In genomic region chr14:95472819-95473251, GRCh38 we compare ENCODE assay signal across 11 cellular contexts. TPM values are rescaled to one million over a fixed set of nuclear protein-coding genes. Genes with fewer than 3 reads are reported as not detected.
DNase-seq lines count a peak whose midpoint lies in the region; ATAC-seq and TF ChIP-seq lines count a peak whose summit lies in the region.
"Had no signal": no experiment of that assay in that cellular context is flagged by ENCODE, and none has a peak within 500 bp of the region (broad histone marks: within the 10 kb centered on the region; RNA-seq: fewer than 3 reads in every experiment).

No MANE protein-coding gene starts in this region.

- H3K27me3 Mint-ChIP-seq in CD4-positive, CD25-positive, alpha-beta regulatory T cell, result no peaks in the 10 kb centered on the region

- H3K27me3 ChIP-seq in CD4-positive, CD25-positive, alpha-beta regulatory T cell (ENCODE audit: control insufficient read depth, insufficient read depth, low read length), result no peaks in the 10 kb centered on the region
- H3K27me3 ChIP-seq in gastroesophageal sphincter, result peaks cover 29% of the 10 kb centered on the region
- no peaks in the 10 kb centered on the region for H3K27me3 ChIP-seq in psoas muscle (ENCODE audit: insufficient read depth in 3 of 3, low read length in 2 of 3)
- H3K27me3 ChIP-seq in SK-N-SH (ENCODE audit: insufficient read depth), result no peaks in the 10 kb centered on the region

- intact Hi-C loops in psoas muscle (cut with DNase I), result no loop called here

- no peak for DNase-seq in CD4-positive, CD25-positive, alpha-beta regulatory T cell
- peak; percentile 53 to 54 for DNase-seq in Kasumi-1 (lab: John Stamatoyannopoulos, UW)
- peak; percentile 52 to 74 for DNase-seq in psoas muscle
- DNase-seq in ureter (ENCODE audit: low spot score), result no peak
- no peak for DNase-seq in SK-N-SH
- DNase-seq: activated CD4-positive, CD25-positive, alpha-beta regulatory T cell treated with anti-CD3 and anti-CD28 coated beads, Interleukin-2, amount 50 U/mL, for 72 hours; activated effector memory CD4-positive, alpha-beta T cell treated with Interleukin-2 at 50 U/mL for 16 hours had no signal

- no peak for ATAC-seq in CD4-positive, CD25-positive, alpha-beta regulatory T cell (ENCODE audit: low read depth in 2 of 2)
- peak; percentile 29 for ATAC-seq in gastroesophageal sphincter
- peak in 2 of 4 donors; percentile 14 to 28 for ATAC-seq in psoas muscle
- no peak for ATAC-seq in HG03378 (IDR thresholded peaks at IDR 0.05; ENCODE audit: unreplicated experiment)
- ATAC-seq in HG02763 (IDR thresholded peaks at IDR 0.05; ENCODE audit: unreplicated experiment), result no peak

- 53% methylated on average over 5 of the region's 10 CpGs; no CpG with 5 or more reads in 1 of the 2 donors for WGBS in gastroesophageal sphincter (ENCODE audit: low coverage in 1 of 2), 2 donors
- WGBS in psoas muscle, 3 donors, result 34 to 52% (median 35%) methylated on average over 10 of the region's 10 CpGs
- WGBS in SK-N-SH (ENCODE audit: low lambda C conversion rate), result 62% methylated on average over 8 of the region's 10 CpGs

- no peak overlapping the region for H3K9ac ChIP-seq in SK-N-SH

- H3K36me3 Mint-ChIP-seq in CD4-positive, CD25-positive, alpha-beta regulatory T cell, result peaks cover 48% of the 10 kb centered on the region

- peak overlapping the region in 2 of 3 donors; percentile 81 to 91 for H3K27ac Mint-ChIP-seq in CD4-positive, CD25-positive, alpha-beta regulatory T cell

- no peaks in the 10 kb centered on the region for H3K9me2 ChIP-seq in SK-N-SH

- H4K20me1 ChIP-seq in SK-N-SH (ENCODE audit: insufficient read depth), result no peaks in the 10 kb centered on the region

- POLR2A ChIA-PET in SK-N-SH (lab: Yijun Ruan, JAX), result interaction anchor here (0.5 kb wide), 1 partner anchor 55 kb away, joined by 3 read pairs; no protein-coding TSS in a partner anchor

- H3K79me2 ChIP-seq in SK-N-SH (ENCODE audit: insufficient read depth), result no peaks in the 10 kb centered on the region

- CTCF ChIA-PET in SK-N-SH (lab: Yijun Ruan, JAX), result interaction anchor here (1.0 kb wide), 1 partner anchor 11 kb away, joined by 3 read pairs; no protein-coding TSS in a partner anchor

- TF ChIP-seq POLR2A in gastroesophageal sphincter (IDR thresholded peaks at IDR 0.05), result no peak

- H3K36me3 ChIP-seq in CD4-positive, CD25-positive, alpha-beta regulatory T cell (ENCODE audit: control insufficient read depth, insufficient read depth, low read length), result peaks cover 79% of the 10 kb centered on the region
- H3K36me3 ChIP-seq in gastroesophageal sphincter (peaks cover 0 to 34% of the 10 kb centered on the region in 2 donors), psoas muscle (ENCODE audit: insufficient read depth in 1 of 2, low read depth in 1 of 2) (peaks cover 0 to 12% of the 10 kb centered on the region in 2 donors), SK-N-SH (replicated peaks in 1 of 2; ENCODE audit: control insufficient read depth in 1 of 2, insufficient read depth in 2 of 2, low read length in 1 of 2) (peaks cover 0 to 2% of the 10 kb centered on the region in 2 experiments)

- H3K4me2 ChIP-seq in SK-N-SH, result no peak overlapping the region

- H2AFZ ChIP-seq in SK-N-SH (ENCODE audit: low read depth), result no peak overlapping the region

- no peaks in the 10 kb centered on the region for H3K9me3 Mint-ChIP-seq in CD4-positive, CD25-positive, alpha-beta regulatory T cell
- H3K9me3 Mint-ChIP-seq: nephron had no signal

- no peak overlapping the region for H3K4me3 ChIP-seq in CD4-positive, CD25-positive, alpha-beta regulatory T cell (ENCODE audit: low read depth, low read length)
- H3K4me3 ChIP-seq in gastroesophageal sphincter (no peak overlapping the region), psoas muscle (no peak overlapping the region), SK-N-SH (ENCODE audit: low read depth in 2 of 2, low read length in 1 of 2) (no peak overlapping the region)

- H3K4me3 Mint-ChIP-seq in CD4-positive, CD25-positive, alpha-beta regulatory T cell, result peak overlapping the region in 1 of 4 donors; percentile 50
- H3K4me3 Mint-ChIP-seq: nephron had no signal

- TF ChIP-seq RAD21 in SK-N-SH (IDR thresholded peaks at IDR 0.05; ENCODE audit: low read length), result no peak

- no peaks in the 10 kb centered on the region for H3K9me3 ChIP-seq in CD4-positive, CD25-positive, alpha-beta regulatory T cell (ENCODE audit: control insufficient read depth in 2 of 2, low read length in 2 of 2)
- H3K9me3 ChIP-seq in gastroesophageal sphincter, result no peaks in the 10 kb centered on the region
- H3K9me3 ChIP-seq in psoas muscle, result no peaks in the 10 kb centered on the region
- no peaks in the 10 kb centered on the region for H3K9me3 ChIP-seq in SK-N-SH

- no peaks in the 10 kb centered on the region for H3F3A ChIP-seq in SK-N-SH (replicated peaks; ENCODE audit: insufficient read depth)

- TF ChIP-seq EP300 in gastroesophageal sphincter (IDR thresholded peaks at IDR 0.05), result no peak
- no peak for TF ChIP-seq EP300 in SK-N-SH (IDR thresholded peaks at IDR 0.05; ENCODE audit: borderline replicate concordance in 1 of 2, low read depth in 1 of 2, low read length in 1 of 2)

- H3K4me1 ChIP-seq in CD4-positive, CD25-positive, alpha-beta regulatory T cell (ENCODE audit: control insufficient read depth, insufficient read depth, low read length, poor library complexity, severe bottlenecking), result no peaks in the 10 kb centered on the region
- peaks cover 0 to 37% (median 11%) of the 10 kb centered on the region in 3 donors for H3K4me1 ChIP-seq in gastroesophageal sphincter
- H3K4me1 ChIP-seq in psoas muscle, result peaks cover 14% of the 10 kb centered on the region
- H3K4me1 ChIP-seq in SK-N-SH (ENCODE audit: control insufficient read depth in 1 of 2, insufficient read depth in 2 of 2, low read depth in 1 of 2, low read length in 1 of 2), result peaks cover 0 to 17% of the 10 kb centered on the region in 2 experiments; a peak in 1 of 4 replicates

- TF ChIP-seq CTCF in gastroesophageal sphincter (IDR thresholded peaks at IDR 0.05) (no peak), psoas muscle (IDR thresholded peaks at IDR 0.05) (no peak), SK-N-SH (IDR thresholded peaks at IDR 0.05) (no peak)

- H3K27ac ChIP-seq in CD4-positive, CD25-positive, alpha-beta regulatory T cell (ENCODE audit: insufficient read depth, low read length, poor library complexity, severe bottlenecking), result no peak overlapping the region
- H3K27ac ChIP-seq in gastroesophageal sphincter (peak overlapping the region in 1 of 4 donors; percentile 7), psoas muscle (no peak overlapping the region), SK-N-SH (ENCODE audit: low read depth in 2 of 2, low read length in 1 of 2) (no peak overlapping the region)

- H3K4me1 Mint-ChIP-seq in CD4-positive, CD25-positive, alpha-beta regulatory T cell, result peaks cover 13 to 49% (median 19%) of the 10 kb centered on the region in 4 donors

TF ChIP-seq in SK-N-SH, 30 proteins besides CTCF, POLR2A, EP300 and RAD21:
- no peak for TF ChIP-seq JUND (IDR thresholded peaks at IDR 0.05)

RNA-seq across cellular contexts. Expression of gene SYNE3, which starts 43.6 kb away (rescaled TPM):
- 71.7 TPM for total RNA-seq in CD4-positive, CD25-positive, alpha-beta regulatory T cell
- 1 to 10 TPM; 2.7 to 6.5 (median 4.1) TPM for polyA plus RNA-seq in CD4-positive, CD25-positive, alpha-beta regulatory T cell
- total RNA-seq in gastroesophageal sphincter (10 to 100 TPM; 16.5 to 28.0 (median 20.3) TPM), psoas muscle (1 to 10 TPM; 3.4 to 4.7 (median 4.1) TPM), ureter (14.4 TPM)
- polyA plus RNA-seq in psoas muscle (1 to 10 TPM in 1 of 3 donors, under 1 TPM in 2; 0.45 to 1.3 (median 0.96) TPM), SK-N-SH (2012; rRNA removed) (1.8 and 2.0 TPM in 2 replicates)
- 0.80 and 1.3 TPM in 2 replicates for polyA plus RNA-seq in SK-N-SH (2012; cell fraction: cytosol; rRNA removed)
- 3.0 and 3.6 TPM in 2 replicates for polyA plus RNA-seq in SK-N-SH (2012; cell fraction: nucleus; rRNA removed)

Comparison
In these comparisons a context has a peak if more than half of its experiments do, and no peak if none do; other contexts are left out.
1. DNase-seq: peak in Kasumi-1 (2 of 2) and psoas muscle (2 of 2); none in CD4-positive, CD25-positive, alpha-beta regulatory T cell (0 of 3), ureter (single experiment) and SK-N-SH (single experiment).